In the genomic region with DNA sequence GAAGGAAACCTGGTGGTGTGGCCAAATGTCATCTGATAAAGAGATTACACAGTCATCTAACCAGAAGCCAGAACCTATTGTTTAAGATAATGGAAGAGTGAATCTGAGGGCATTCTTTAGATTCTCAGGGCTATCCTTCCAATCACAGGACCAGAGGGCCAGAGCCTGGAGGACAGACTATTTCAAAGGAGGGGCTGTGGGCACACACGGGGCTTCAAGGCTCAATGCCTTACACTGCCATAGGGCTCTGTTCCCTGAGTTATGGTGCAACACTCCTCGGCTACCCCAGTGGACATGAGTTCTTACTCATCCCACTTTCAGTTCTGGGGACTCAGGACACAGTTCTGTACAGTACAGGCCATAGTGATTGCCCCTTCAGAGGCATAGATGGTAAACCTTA, we compare ENCODE assay signal across 15 cellular contexts.
A peak's percentile ranks its signal among the peaks of the same experiment; 100 is the strongest.
DNase-seq lines count a peak whose midpoint lies in the region; ATAC-seq and TF ChIP-seq lines count a peak whose summit lies in the region.
"Had no signal": no experiment of that assay in that cellular context is flagged by ENCODE, and none has a peak within 500 bp of the region (broad histone marks: within the 10 kb centered on the region; RNA-seq: fewer than 3 reads in every experiment).

No MANE protein-coding gene starts in this region.

- H3K27me3 ChIP-seq in endodermal cell (ENCODE audit: control insufficient read depth, insufficient read depth, low read length, poor library complexity, severe bottlenecking) (no peaks in the 10 kb centered on the region), trophoblast cell (ENCODE audit: insufficient read depth, low read length) (no peaks in the 10 kb centered on the region), WERI-Rb-1 (ENCODE audit: insufficient read depth, low read depth, severe bottlenecking) (no peaks in the 10 kb centered on the region)

- H3K79me2 ChIP-seq in trophoblast cell (ENCODE audit: control insufficient read depth, insufficient read depth, low read length, poor library complexity), result no peaks in the 10 kb centered on the region

- no peak overlapping the region for H3K9ac ChIP-seq in endodermal cell (ENCODE audit: extremely low read depth, low read length, poor library complexity, severe bottlenecking)
- H3K9ac ChIP-seq in trophoblast cell (ENCODE audit: low read length), result no peak overlapping the region

- no peak overlapping the region for H3K4ac ChIP-seq in trophoblast cell (ENCODE audit: low read depth, low read length)

- TF ChIP-seq CTCF in endodermal cell (conservative IDR thresholded peaks at IDR 0.05) (no peak), lower leg skin (IDR thresholded peaks at IDR 0.05) (no peak), WERI-Rb-1 (IDR thresholded peaks at IDR 0.05; ENCODE audit: low read depth, low read length) (no peak)

- H4K12ac ChIP-seq in trophoblast cell (ENCODE audit: low read depth, low read length), result no peak overlapping the region

- no peak overlapping the region for H3K23ac ChIP-seq in trophoblast cell (ENCODE audit: low read length)

- WGBS in endodermal cell (ENCODE audit: insufficient coverage in 1 of 2, insufficient read length in 1 of 2), 2 experiments, result 69 to 76% methylated on average over 2 of the region's 2 CpGs
- 80 to 90% methylated on average over 2 of the region's 2 CpGs for WGBS in lower leg skin, 2 donors
- WGBS in trophoblast cell (ENCODE audit: extremely low coverage, insufficient coverage, insufficient read length), result no CpG with 5 or more reads among the region's 2 CpGs

- intact Hi-C loops in lower leg skin (cut with DNase I; ENCODE audit: low total_unique reads), result no loop called here

- H3K18ac ChIP-seq in trophoblast cell (ENCODE audit: low read length), result no peak overlapping the region

- H3K4me3 ChIP-seq in endodermal cell (ENCODE audit: low read length), result peak overlapping the region; percentile 37
- peak overlapping the region; percentile 10 for H3K4me3 ChIP-seq in lower leg skin (ENCODE audit: low read depth, poor library complexity, severe bottlenecking)
- H3K4me3 ChIP-seq in trophoblast cell (ENCODE audit: low read depth, low read length), result no peak overlapping the region
- no peak overlapping the region for H3K4me3 ChIP-seq in WERI-Rb-1 (ENCODE audit: low read depth, low read length)
- H3K4me3 ChIP-seq: GM23338 had no signal

- H3K4me1 ChIP-seq in endodermal cell (ENCODE audit: control insufficient read depth, insufficient read depth, low read length), result peaks cover 13% of the 10 kb centered on the region
- H3K4me1 ChIP-seq in trophoblast cell (ENCODE audit: control insufficient read depth in 1 of 2, insufficient read depth in 2 of 2, low read length in 2 of 2), result peaks cover 7% of the 10 kb centered on the region in 2 experiments

- H3K27ac ChIP-seq in endodermal cell (ENCODE audit: low read depth, low read length), result no peak overlapping the region
- no peak overlapping the region for H3K27ac ChIP-seq in trophoblast cell (ENCODE audit: low read depth, low read length)
- H3K27ac ChIP-seq in WERI-Rb-1, result no peak overlapping the region
- H3K27ac ChIP-seq: C4-2B had no signal

- peaks cover 3% of the 10 kb centered on the region for H3K79me1 ChIP-seq in trophoblast cell (ENCODE audit: low read length)

- no peak overlapping the region for H3K27ac Mint-ChIP-seq in endodermal cell
- H3K27ac Mint-ChIP-seq: CD4-positive, alpha-beta memory T cell; GM23338 had no signal

- TF ChIP-seq POLR2A in lower leg skin (IDR thresholded peaks at IDR 0.05), result no peak

- ATAC-seq in GM21423 (IDR thresholded peaks at IDR 0.05; ENCODE audit: unreplicated experiment), result no peak
- ATAC-seq: GM23338 had no signal

- peak overlapping the region; percentile 9 for H2BK12ac ChIP-seq in trophoblast cell (ENCODE audit: low read length)

- no peak overlapping the region for H2AFZ ChIP-seq in trophoblast cell (ENCODE audit: insufficient read depth, low read length, poor library complexity)
- H2AFZ ChIP-seq: GM23338 had no signal

- DNase-seq in endodermal cell, result peak; percentile 50
- no peak for DNase-seq in lower leg skin (ENCODE audit: low spot score in 2 of 2)
- DNase-seq in trophoblast cell, result peak in 1 of 2 donors; percentile 4
- no peak for DNase-seq in retina
- DNase-seq in WERI-Rb-1, result no peak
- DNase-seq in CD1c-positive myeloid dendritic cell (ENCODE audit: extremely low spot score), result no peak
- DNase-seq: ACHN; CD4-positive, alpha-beta memory T cell; DMS153; DMS79; GF-D8; HCEC 1CT had no signal

- no peaks in the 10 kb centered on the region for H3K9me3 Mint-ChIP-seq in endodermal cell
- H3K9me3 Mint-ChIP-seq: CD4-positive, alpha-beta memory T cell had no signal

- no peak overlapping the region for H2AK5ac ChIP-seq in trophoblast cell (ENCODE audit: low read length)

- H3K27me3 Mint-ChIP-seq in endodermal cell (ENCODE audit: insufficient read depth), result no peaks in the 10 kb centered on the region
- H3K27me3 Mint-ChIP-seq: CD4-positive, alpha-beta memory T cell had no signal

- peak overlapping the region; percentile 27 for H2BK5ac ChIP-seq in trophoblast cell (ENCODE audit: low read depth, low read length, poor library complexity)

- no peaks in the 10 kb centered on the region for H3K36me3 ChIP-seq in endodermal cell (ENCODE audit: control insufficient read depth, insufficient read depth, low read length)
- no peaks in the 10 kb centered on the region for H3K36me3 ChIP-seq in trophoblast cell (ENCODE audit: control insufficient read depth in 1 of 2, insufficient read depth in 2 of 2, low read length in 2 of 2)
- no peaks in the 10 kb centered on the region for H3K36me3 ChIP-seq in WERI-Rb-1

- H2BK120ac ChIP-seq in trophoblast cell (ENCODE audit: insufficient read depth, low read length, poor library complexity), result peak overlapping the region; percentile 25

- H3K36me3 Mint-ChIP-seq in endodermal cell (ENCODE audit: low read depth), result no peaks in the 10 kb centered on the region
- H3K36me3 Mint-ChIP-seq: CD4-positive, alpha-beta memory T cell had no signal

- no peak overlapping the region for H3K14ac ChIP-seq in trophoblast cell (ENCODE audit: low read length)

- peaks cover 9% of the 10 kb centered on the region for H3K4me1 Mint-ChIP-seq in endodermal cell
- H3K4me1 Mint-ChIP-seq: CD4-positive, alpha-beta memory T cell; GM23338 had no signal

- no peak overlapping the region for H3K4me3 Mint-ChIP-seq in endodermal cell
- H3K4me3 Mint-ChIP-seq: CD4-positive, alpha-beta memory T cell; GM23338 had no signal

- H4K91ac ChIP-seq in trophoblast cell (ENCODE audit: low read depth, low read length), result no peak overlapping the region

- H3K9me3 ChIP-seq in endodermal cell (ENCODE audit: control insufficient read depth, low read length), result no peaks in the 10 kb centered on the region
- no peaks in the 10 kb centered on the region for H3K9me3 ChIP-seq in trophoblast cell (ENCODE audit: insufficient read depth, low read depth, low read length)
- no peaks in the 10 kb centered on the region for H3K9me3 ChIP-seq in WERI-Rb-1 (ENCODE audit: severe bottlenecking)

- H3K4me2 ChIP-seq in trophoblast cell (ENCODE audit: low read length), result no peak overlapping the region
- H3K4me2 ChIP-seq: GM23338 had no signal

- peak overlapping the region; percentile 35 for H4K8ac ChIP-seq in trophoblast cell (ENCODE audit: low read depth, low read length)

Comparison
In these comparisons a context has a peak if more than half of its experiments do, and no peak if none do; other contexts are left out.
1. H3K4me3 ChIP-seq: peak in endodermal cell (single experiment) and lower leg skin (single experiment); none in trophoblast cell (single experiment) and WERI-Rb-1 (single experiment).